Comparison of ENCODE assay signal across 8 cellular contexts in the genomic region with DNA sequence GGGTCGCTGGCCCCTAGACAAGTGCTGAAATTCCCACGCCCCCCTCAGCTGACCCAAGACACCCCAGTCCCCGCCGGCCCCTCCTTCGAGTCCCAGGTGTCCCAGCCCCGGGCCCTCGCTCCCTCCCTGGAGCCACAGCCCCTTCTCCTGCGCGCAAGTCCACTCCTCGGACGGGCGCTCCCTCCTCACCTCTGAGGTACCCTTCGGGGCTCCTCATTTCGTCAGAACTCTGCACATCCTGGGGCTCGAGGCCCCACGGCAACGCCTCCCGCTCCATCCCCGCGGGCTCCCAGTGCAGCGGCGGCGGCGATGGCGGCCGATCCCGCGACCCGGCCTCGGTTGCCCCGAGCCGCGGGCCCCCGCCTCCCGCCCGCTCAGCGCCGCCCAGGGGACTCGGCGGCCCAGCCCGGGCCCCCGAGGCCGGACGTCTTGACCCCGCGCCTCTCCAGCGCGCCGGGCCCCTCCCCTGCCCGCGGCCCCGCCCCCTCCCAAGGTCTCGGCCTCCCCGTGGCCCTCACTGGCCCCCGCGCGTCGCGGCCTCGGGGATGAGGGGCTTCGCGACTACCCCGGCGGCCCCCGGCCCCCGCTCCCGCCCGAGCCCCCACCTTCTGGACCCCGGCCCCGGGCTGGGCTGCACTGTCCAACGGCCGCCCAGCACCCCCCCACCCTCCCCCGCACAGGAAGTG. TPM values are rescaled to one million over a fixed set of nuclear protein-coding genes. Genes with fewer than 3 reads are reported as not detected.
DNase-seq lines count a peak whose midpoint lies in the region; ATAC-seq, FAIRE-seq and TF ChIP-seq lines count a peak whose summit lies in the region.

A gene (minus strand): TSS at position 430 of the 686 bp plus-strand sequence. CDS start 153 bp downstream, at position 277.

- H2BK120ac ChIP-seq in IMR-90 (ENCODE audit: low read depth, low read length) = peak within 1 kb of the TSS; percentile 77; the same call in 1 of the 2 replicates

- peak within 1 kb of the TSS; percentile 81 for H4K91ac ChIP-seq in IMR-90 (ENCODE audit: insufficient read depth, low read depth, low read length)

- peak within 1 kb of the TSS; percentile 67 for H3K27ac Mint-ChIP-seq in activated CD8-positive, alpha-beta T cell treated with anti-CD3 and anti-CD28 coated beads for 36 hours

- no peaks in the 10 kb centered on the region for H3K9me3 ChIP-seq in IMR-90 (ENCODE audit: control insufficient read depth, insufficient read depth, low read length)
- no peaks in the 10 kb centered on the region for H3K9me3 ChIP-seq in esophagus (ENCODE audit: control insufficient read depth in 2 of 2, insufficient read depth in 1 of 2, low read depth in 1 of 2, low read length in 1 of 2)
- no peaks in the 10 kb centered on the region for H3K9me3 ChIP-seq in mucosa of stomach (ENCODE audit: control insufficient read depth, low read length)
- no peaks in the 10 kb centered on the region for H3K9me3 ChIP-seq in upper lobe of right lung

- peak; percentile 25 for ATAC-seq in GM19463 (IDR thresholded peaks at IDR 0.05; ENCODE audit: unreplicated experiment)
- peak; percentile 56 for ATAC-seq in IMR-90 (ENCODE audit: low read depth)
- no peak for ATAC-seq in activated CD8-positive, alpha-beta T cell treated with anti-CD3 and anti-CD28 coated beads for 36 hours
- ATAC-seq in upper lobe of right lung = peak; percentile 55
- no peak for ATAC-seq in HG03045 (IDR thresholded peaks at IDR 0.05; ENCODE audit: unreplicated experiment)

- H3K36me3 ChIP-seq in IMR-90 (ENCODE audit: control insufficient read depth, insufficient read depth, low read length) (peaks cover 13% of the 10 kb centered on the region; the same call in 1 of the 2 replicates), esophagus (ENCODE audit: control insufficient read depth in 2 of 2, insufficient read depth in 2 of 2, low read length in 1 of 2) (peaks cover 4 to 10% of the 10 kb centered on the region in 2 donors), mucosa of stomach (ENCODE audit: control insufficient read depth, insufficient read depth, low read length) (peaks cover 5% of the 10 kb centered on the region), upper lobe of right lung (peaks cover 6% of the 10 kb centered on the region)

- BruUV-seq in IMR-90 (replicated peaks; lab: Mats Ljungman, UMichigan) = no TSS peak

- H2AK9ac ChIP-seq in IMR-90 (replicated peaks; ENCODE audit: low read depth, low read length, poor library complexity) = peak within 1 kb of the TSS; percentile 97

- in situ Hi-C loops in IMR-90 (cut with MboI; ENCODE audit: low sequenced_read_pairs) = no loop called here

- peak within 1 kb of the TSS; percentile 79 for H3K14ac ChIP-seq in IMR-90 (replicated peaks; ENCODE audit: low read depth, low read length)

- POLR2A ChIA-PET in IMR-90 (lab: Charles Lee; ENCODE audit: unreplicated experiment) = interaction anchor here (0.6 kb wide), 1 partner anchor 23 kb away, joined by 3 read pairs; no protein-coding TSS in a partner anchor
- POLR2A ChIA-PET in activated CD8-positive, alpha-beta T cell treated with anti-CD3 and anti-CD28 coated beads for 36 hours (lab: Charles Lee) = interaction anchor here (1.0 to 1.8 kb wide), 8 partner anchors 8 to 54 kb away, joined by 3 to 6 read pairs (median 4); a partner anchor contains a TSS

- peak within 1 kb of the TSS; percentile 89 for H3K9ac ChIP-seq in IMR-90 (ENCODE audit: low read depth, low read length)
- H3K9ac ChIP-seq in mucosa of stomach (ENCODE audit: low read length) = peak within 1 kb of the TSS; percentile 91

- H3K56ac ChIP-seq in IMR-90 (ENCODE audit: extremely low read depth, insufficient read depth, low read length) = peak within 1 kb of the TSS; percentile 73

- H2AK5ac ChIP-seq in IMR-90 (ENCODE audit: low read depth, low read length) = peak within 1 kb of the TSS; percentile 98

- CTCF ChIA-PET in IMR-90 (lab: Yijun Ruan, JAX) = no interaction called here
- CTCF ChIA-PET in activated CD8-positive, alpha-beta T cell treated with anti-CD3 and anti-CD28 coated beads for 36 hours (lab: Charles Lee) = interaction anchor here (0.8 to 4.4 kb wide), 6 partner anchors 9 to 148 kb away, joined by 3 to 20 read pairs (median 6); no protein-coding TSS in a partner anchor

- H3K4me1 Mint-ChIP-seq in activated CD8-positive, alpha-beta T cell treated with anti-CD3 and anti-CD28 coated beads for 36 hours (ENCODE audit: low read depth) = peaks cover 32% of the 10 kb centered on the region

- TF ChIP-seq CTCF in D721Med (IDR thresholded peaks at IDR 0.05; ENCODE audit: insufficient read depth, missing control alignments) (no peak), IMR-90 (conservative IDR thresholded peaks at IDR 0.05; ENCODE audit: low read depth, low read length) (no peak), upper lobe of right lung (IDR thresholded peaks at IDR 0.05) (no peak)
- TF ChIP-seq CTCF in activated CD8-positive, alpha-beta T cell treated with anti-CD3 and anti-CD28 coated beads for 36 hours (IDR thresholded peaks at IDR 0.05) = no peak

- H3K4me3 Mint-ChIP-seq in activated CD8-positive, alpha-beta T cell treated with anti-CD3 and anti-CD28 coated beads for 36 hours = peak within 1 kb of the TSS; percentile 74

- intact Hi-C loops in IMR-90 (cut with micrococcal nuclease) (loop anchor here (2.0 kb wide), 3 partner anchors 77 to 133 kb away; a partner anchor contains a TSS), upper lobe of right lung (cut with DNase I) (no loop called here)
- intact Hi-C loops in activated CD8-positive, alpha-beta T cell treated with anti-CD3 and anti-CD28 coated beads for 36 hours (cut with micrococcal nuclease) = no loop called here

- H2BK5ac ChIP-seq in IMR-90 (ENCODE audit: low read depth, low read length, poor library complexity, severe bottlenecking) = peak within 1 kb of the TSS; percentile 95

- H2BK20ac ChIP-seq in IMR-90 (ENCODE audit: low read depth, low read length) = no peak within 1 kb of the TSS

- peak within 1 kb of the TSS; percentile 76 for H3K4me2 ChIP-seq in IMR-90 (ENCODE audit: low read depth, low read length)

- peaks cover 5% of the 10 kb centered on the region for H3K4me1 ChIP-seq in IMR-90 (ENCODE audit: control insufficient read depth, insufficient read depth, low read length)
- H3K4me1 ChIP-seq in esophagus (ENCODE audit: control insufficient read depth in 2 of 2, insufficient read depth in 2 of 2, low read length in 1 of 2) = peaks cover 4 to 14% of the 10 kb centered on the region in 2 donors
- peaks cover 23% of the 10 kb centered on the region for H3K4me1 ChIP-seq in mucosa of stomach (ENCODE audit: control insufficient read depth, insufficient read depth, low read length)
- peaks cover 22% of the 10 kb centered on the region for H3K4me1 ChIP-seq in upper lobe of right lung

- TF ChIP-seq POLR2A in IMR-90 (IDR thresholded peaks at IDR 0.05; ENCODE audit: low read depth, low read length) = no peak

- no peaks in the 10 kb centered on the region for H3K9me3 Mint-ChIP-seq in activated CD8-positive, alpha-beta T cell treated with anti-CD3 and anti-CD28 coated beads for 36 hours

- peak within 1 kb of the TSS; percentile 72; the same call in 1 of the 2 replicates for H3K18ac ChIP-seq in IMR-90 (ENCODE audit: low read depth, low read length)

- H2BK15ac ChIP-seq in IMR-90 (ENCODE audit: low read depth, low read length) = no peak within 1 kb of the TSS

- peak within 1 kb of the TSS; percentile 85 for H3K4me3 ChIP-seq in IMR-90 (ENCODE audit: insufficient read depth, low read depth, low read length)
- peak within 1 kb of the TSS; percentile 60 to 76 for H3K4me3 ChIP-seq in esophagus (ENCODE audit: low read depth in 1 of 2, low read length in 2 of 2)
- peak within 1 kb of the TSS; percentile 71 for H3K4me3 ChIP-seq in mucosa of stomach (ENCODE audit: low read length)
- peak within 1 kb of the TSS; percentile 88 for H3K4me3 ChIP-seq in upper lobe of right lung

- no peak for TF ChIP-seq RAD21 in IMR-90 (IDR thresholded peaks at IDR 0.05; ENCODE audit: low read length)

- H3K4ac ChIP-seq in IMR-90 (ENCODE audit: low read depth, low read length) = peak within 1 kb of the TSS; percentile 84

- no peaks in the 10 kb centered on the region for H3K27me3 Mint-ChIP-seq in activated CD8-positive, alpha-beta T cell treated with anti-CD3 and anti-CD28 coated beads for 36 hours

- peaks cover 5 to 6% of the 10 kb centered on the region in 2 experiments; a peak in 3 of 4 replicates for H3K79me1 ChIP-seq in IMR-90 (ENCODE audit: low read depth in 1 of 2, low read length in 2 of 2)

- dilution Hi-C loops in IMR-90 (cut with HindIII; ENCODE audit: low sequenced_read_pairs, unreplicated experiment) = no loop called here

- peaks cover 10% of the 10 kb centered on the region for H3K36me3 Mint-ChIP-seq in activated CD8-positive, alpha-beta T cell treated with anti-CD3 and anti-CD28 coated beads for 36 hours (ENCODE audit: low read depth)

- no peaks in the 10 kb centered on the region; the same call in 1 of the 2 replicates for H4K20me1 ChIP-seq in IMR-90 (ENCODE audit: insufficient read depth, low read length)

- FAIRE-seq in D721Med (lab: Jason Lieb, UNC) = no peak

- peak within 1 kb of the TSS; percentile 86 for H4K5ac ChIP-seq in IMR-90 (ENCODE audit: low read depth, low read length)

- DNase-seq in D721Med (ENCODE audit: insufficient read length, low spot score) (peak; percentile 67), IMR-90 (no peak), upper lobe of right lung (peak; percentile 79)
- no peak for DNase-seq in activated CD8-positive, alpha-beta T cell treated with anti-CD3 and anti-CD28 coated beads for 36 hours

- no peaks in the 10 kb centered on the region for H3K27me3 ChIP-seq in IMR-90 (ENCODE audit: control insufficient read depth, insufficient read depth, low read length)
- H3K27me3 ChIP-seq in esophagus (ENCODE audit: control insufficient read depth in 1 of 2, insufficient read depth in 2 of 2, low read length in 2 of 2) = no peaks in the 10 kb centered on the region
- H3K27me3 ChIP-seq in mucosa of stomach (ENCODE audit: control insufficient read depth, insufficient read depth, low read length) = no peaks in the 10 kb centered on the region
- H3K27me3 ChIP-seq in upper lobe of right lung = no peaks in the 10 kb centered on the region

- peak within 1 kb of the TSS; percentile 100 for H2AFZ ChIP-seq in IMR-90 (replicated peaks; ENCODE audit: low read length, poor library complexity)

- 1% methylated on average over 19 of the region's 73 CpGs; no CpG with 5 or more reads in 1 of the 2 experiments for WGBS in IMR-90 (ENCODE audit: extremely low coverage in 2 of 2, insufficient read length in 1 of 2), 2 experiments
- 1 to 2% methylated on average over 48 to 73 of the region's 73 CpGs for WGBS in esophagus, 2 donors

- H3K27ac ChIP-seq in IMR-90 (ENCODE audit: insufficient read depth, low read length) (peak within 1 kb of the TSS; percentile 97), esophagus (ENCODE audit: low read depth in 2 of 2, low read length in 1 of 2) (peak within 1 kb of the TSS; percentile 96 to 98), upper lobe of right lung (peak within 1 kb of the TSS; percentile 99)

- H3K9me1 ChIP-seq in IMR-90 (ENCODE audit: insufficient read depth, low read length) = peaks cover 5% of the 10 kb centered on the region

- peak within 1 kb of the TSS; percentile 74 to 97 for H4K8ac ChIP-seq in IMR-90 (ENCODE audit: low read depth in 2 of 2, low read length in 2 of 2)

- H3K23ac ChIP-seq in IMR-90 (ENCODE audit: low read depth, low read length) = peak within 1 kb of the TSS; percentile 84

RNA-seq across cellular contexts. Expression of the gene that starts here (rescaled TPM):
- 9.2 and 9.3 TPM in 2 replicates for total RNA-seq in IMR-90 (2012; rRNA removed)
- polyA plus RNA-seq in IMR-90 (2012; rRNA removed) = 20.3 and 22.1 TPM in 2 replicates
- 14.3 and 22.6 TPM in 2 replicates for polyA plus RNA-seq in IMR-90 (2012; cell fraction: cytosol; rRNA removed)
- 19.9 and 44.1 TPM in 2 replicates for polyA plus RNA-seq in IMR-90 (2012; cell fraction: nucleus; rRNA removed; ENCODE audit: low replicate concordance)
- 1 to 10 TPM; 8.3 to 9.2 TPM for total RNA-seq in activated CD8-positive, alpha-beta T cell treated with anti-CD3 and anti-CD28 coated beads for 36 hours
- polyA plus RNA-seq in esophagus = 10 to 100 TPM; 15.2 to 29.4 TPM
- total RNA-seq in upper lobe of right lung = 25.8 TPM

Comparison
In these comparisons a context has a peak if more than half of its experiments do, and no peak if none do; other contexts are left out.
1. DNase-seq: peak in D721Med (single experiment) and upper lobe of right lung (single experiment); none in IMR-90 (single experiment) and activated CD8-positive, alpha-beta T cell treated with anti-CD3 and anti-CD28 coated beads for 36 hours (single experiment).
2. ATAC-seq: peak in GM19463 (single experiment), IMR-90 (single experiment) and upper lobe of right lung (single experiment); none in activated CD8-positive, alpha-beta T cell treated with anti-CD3 and anti-CD28 coated beads for 36 hours (single experiment) and HG03045 (single experiment).
3. Peak in every context shown above with its lines, with median percentiles within 50 percentile points of each other: H3K27ac ChIP-seq and H3K4me3 ChIP-seq.